Comparison of ENCODE assay signal across 25 cellular contexts in genomic region chr15:70315431-70315830, GRCh38.
"Had no signal": no experiment of that assay in that cellular context is flagged by ENCODE, and none has a peak within 500 bp of the region (broad histone marks: within the 10 kb centered on the region; RNA-seq: fewer than 3 reads in every experiment).

No MANE protein-coding gene starts in this region.

- DNase-seq: nephron progenitor cell; nucleus accumbens; pancreas; right cardiac atrium; right lobe of liver; sigmoid colon; small intestine; stimulated activated CD4-positive, alpha-beta T cell treated with anti-CD3 and anti-CD28 coated beads, Interleukin-15, amount 100 ng/mL, for 24 hours; stimulated activated CD4-positive, alpha-beta T cell treated with anti-CD3 and anti-CD28 coated beads, Interleukin-2, amount 100 ng/mL, for 24 hours; stimulated activated CD4-positive, alpha-beta T cell treated with anti-CD3 and anti-CD28 coated beads, Interleukin-2, amount 100 ng/mL, for 48 hours; stimulated activated CD4-positive, alpha-beta T cell treated with anti-CD3 and anti-CD28 coated beads, Interleukin-4, amount 100 ng/mL, for 24 hours; stimulated activated naive B cell treated with anti-CD40 and anti-IgM and Interleukin-4, amounts not matched to agents 10 μg/mL and 1 μg/mL and 100 μg/mL, for 72 hours; stimulated activated naive CD4-positive, alpha-beta T cell treated with Interleukin-2 at 50 U/mL for 16 hours; stomach; thyroid gland; upper lobe of left lung had no signal

- H3K4me3 ChIP-seq: pancreas, prostate gland, right lobe of liver, sigmoid colon, stomach, thoracic aorta, thyroid gland, tibial nerve, upper lobe of left lung, vagina had no signal

- H3K9me3 Mint-ChIP-seq: natural killer cell treated with Interleukin-12 subunit alpha and Interleukin-12 subunit beta and Interleukin-15 and Interleukin-18, amount 100 ng/mL, for 72 hours; nephron progenitor cell; neural crest cell; stimulated activated effector memory CD8-positive, alpha-beta T cell treated with anti-CD3 and anti-CD28 coated beads, Interleukin-12 subunit alpha, Interleukin-12 subunit beta, amount 100 ng/mL, for 72 hours; stimulated activated naive B cell treated with anti-CD40 and anti-IgM and Interleukin-4, amounts not matched to agents 10 μg/mL and 1 μg/mL and 100 μg/mL, for 72 hours; stimulated activated naive CD8-positive, alpha-beta T cell treated with anti-CD3 and anti-CD28 coated beads, Interleukin-15, Interleukin-2, amounts not matched to agents 100 ng/mL and 50 ng/mL, for 24 hours had no signal

- H3K4me1 ChIP-seq: prostate gland, right lobe of liver, thyroid gland had no signal

- H3K27ac ChIP-seq: neutrophil, pancreas, prostate gland, right lobe of liver, sigmoid colon, stomach, thoracic aorta, thyroid gland, tibial nerve, upper lobe of left lung, vagina had no signal

- H3K27ac Mint-ChIP-seq: nephron progenitor cell; stimulated activated effector memory CD8-positive, alpha-beta T cell treated with anti-CD3 and anti-CD28 coated beads, Interleukin-12 subunit alpha, Interleukin-12 subunit beta, amount 100 ng/mL, for 72 hours; stimulated activated naive B cell treated with anti-CD40 and anti-IgM and Interleukin-4, amounts not matched to agents 10 μg/mL and 1 μg/mL and 100 μg/mL, for 72 hours; stimulated activated naive CD8-positive, alpha-beta T cell treated with anti-CD3 and anti-CD28 coated beads, Interleukin-15, Interleukin-2, amounts not matched to agents 100 ng/mL and 50 ng/mL, for 24 hours had no signal

- H3K4me3 Mint-ChIP-seq: natural killer cell treated with Interleukin-12 subunit alpha and Interleukin-12 subunit beta and Interleukin-15 and Interleukin-18, amount 100 ng/mL, for 72 hours; nephron progenitor cell; neural crest cell; stimulated activated effector memory CD8-positive, alpha-beta T cell treated with anti-CD3 and anti-CD28 coated beads, Interleukin-12 subunit alpha, Interleukin-12 subunit beta, amount 100 ng/mL, for 72 hours; stimulated activated naive B cell treated with anti-CD40 and anti-IgM and Interleukin-4, amounts not matched to agents 10 μg/mL and 1 μg/mL and 100 μg/mL, for 72 hours; stimulated activated naive CD8-positive, alpha-beta T cell treated with anti-CD3 and anti-CD28 coated beads, Interleukin-15, Interleukin-2, amounts not matched to agents 100 ng/mL and 50 ng/mL, for 24 hours had no signal

- H3K36me3 ChIP-seq: neutrophil, pancreas, prostate gland, right lobe of liver, sigmoid colon, stomach, thoracic aorta, thyroid gland, tibial nerve, upper lobe of left lung, vagina had no signal

- H3K9me3 ChIP-seq: neutrophil, pancreas, prostate gland, right lobe of liver, sigmoid colon, stomach, thoracic aorta, thyroid gland, tibial nerve, upper lobe of left lung, vagina had no signal

- H3K36me3 Mint-ChIP-seq: natural killer cell treated with Interleukin-12 subunit alpha and Interleukin-12 subunit beta and Interleukin-15 and Interleukin-18, amount 100 ng/mL, for 72 hours; stimulated activated effector memory CD8-positive, alpha-beta T cell treated with anti-CD3 and anti-CD28 coated beads, Interleukin-12 subunit alpha, Interleukin-12 subunit beta, amount 100 ng/mL, for 72 hours; stimulated activated naive B cell treated with anti-CD40 and anti-IgM and Interleukin-4, amounts not matched to agents 10 μg/mL and 1 μg/mL and 100 μg/mL, for 72 hours had no signal

- H3K27me3 ChIP-seq: neutrophil, pancreas, right lobe of liver, sigmoid colon, stomach, thyroid gland, tibial nerve, upper lobe of left lung, vagina had no signal

- H3K4me1 Mint-ChIP-seq: stimulated activated effector memory CD8-positive, alpha-beta T cell treated with anti-CD3 and anti-CD28 coated beads, Interleukin-12 subunit alpha, Interleukin-12 subunit beta, amount 100 ng/mL, for 72 hours had no signal
